ENCODE assay signal across 9 cellular contexts in the genomic region with DNA sequence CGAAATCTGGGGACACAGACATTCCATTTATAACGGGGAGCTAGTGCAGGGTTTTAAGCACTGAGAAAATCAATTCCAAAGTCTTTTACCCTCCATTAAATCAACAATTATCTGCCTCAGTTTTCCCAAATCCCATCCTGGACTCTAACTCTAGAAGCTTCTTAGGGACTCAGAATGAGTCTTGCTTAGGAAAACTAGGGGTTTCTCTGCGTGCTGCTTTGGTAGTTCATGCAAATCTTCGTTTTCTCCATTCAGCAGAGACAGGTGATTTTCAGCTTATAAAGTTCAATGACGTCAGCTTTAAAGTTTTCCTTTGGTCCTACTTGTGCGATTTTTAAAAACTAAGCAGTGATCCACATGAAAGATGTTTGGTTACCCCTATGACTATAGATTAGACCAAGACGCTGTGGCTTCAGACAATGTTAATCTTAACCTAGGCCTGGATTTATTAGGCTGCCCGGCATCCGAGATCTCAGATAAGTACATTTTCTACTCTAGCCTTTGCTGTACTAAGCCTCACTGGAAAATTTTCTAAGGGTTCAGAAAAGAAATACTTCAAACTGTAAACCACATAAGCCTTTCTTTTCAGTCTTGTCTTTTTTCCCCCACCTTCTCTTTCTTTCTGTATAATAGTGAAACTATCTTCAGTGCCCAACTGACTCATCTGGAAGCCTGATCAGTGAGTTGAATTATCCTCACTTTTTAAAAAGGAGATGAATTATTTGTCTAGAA.
DNase-seq lines count a peak whose midpoint lies in the region; ATAC-seq and TF ChIP-seq lines count a peak whose summit lies in the region.
"Had no signal": no experiment of that assay in that cellular context is flagged by ENCODE, and none has a peak within 500 bp of the region (broad histone marks: within the 10 kb centered on the region; RNA-seq: fewer than 3 reads in every experiment).

No MANE protein-coding gene starts in this region.

- POLR2A ChIA-PET in PC-3 (lab: Charles Lee; ENCODE audit: unreplicated experiment), result no interaction called here

- no peaks in the 10 kb centered on the region for H3K9me3 ChIP-seq in PC-3 (ENCODE audit: low read length)
- peaks cover 0 to 4% (median 0%) of the 10 kb centered on the region in 4 donors for H3K9me3 ChIP-seq in esophagus muscularis mucosa

- no peaks in the 10 kb centered on the region for H3K36me3 ChIP-seq in PC-3 (ENCODE audit: low read depth, low read length)
- H3K36me3 ChIP-seq in esophagus muscularis mucosa, result no peaks in the 10 kb centered on the region

- WGBS in esophagus muscularis mucosa, result 86% methylated on average over 9 of the region's 9 CpGs

- TF ChIP-seq CTCF in PC-3 (conservative IDR thresholded peaks at IDR 0.05; ENCODE audit: low read depth, low read length), result no peak
- TF ChIP-seq CTCF in esophagus muscularis mucosa (IDR thresholded peaks at IDR 0.05), result no peak

- H3K79me2 ChIP-seq in PC-3 (ENCODE audit: low read length), result no peaks in the 10 kb centered on the region

- TF ChIP-seq POLR2A in esophagus muscularis mucosa (IDR thresholded peaks at IDR 0.05; ENCODE audit: low read depth), result no peak

- ATAC-seq in activated T-cell treated with anti-CD3 and anti-CD28 coated beads, Interleukin-2, amount 50 U/mL, for 4 hours, result peak; percentile 83 to 87
- ATAC-seq in GM21717 (IDR thresholded peaks at IDR 0.05; ENCODE audit: unreplicated experiment) (peak; percentile 62), HG03354 (IDR thresholded peaks at IDR 0.05; ENCODE audit: poor library complexity, severe bottlenecking, unreplicated experiment) (peak; percentile 75), PC-3 (no peak)
- peak; percentile 77 for ATAC-seq in stimulated activated naive CD8-positive, alpha-beta T cell treated with anti-CD3 and anti-CD28 coated beads, Interleukin-15, Interleukin-2, amounts not matched to agents 100 U/mL and 50 U/mL, for 24 hours

- H3K36me3 Mint-ChIP-seq in activated T-cell treated with anti-CD3 and anti-CD28 coated beads, Interleukin-2, amount 50 U/mL, for 4 hours (ENCODE audit: insufficient read depth), result no peaks in the 10 kb centered on the region

- intact Hi-C loops in PC-3 (cut with micrococcal nuclease) (no loop called here), esophagus muscularis mucosa (cut with DNase I) (no loop called here)

- no peaks in the 10 kb centered on the region for H3K9me3 Mint-ChIP-seq in activated T-cell treated with anti-CD3 and anti-CD28 coated beads, Interleukin-2, amount 50 U/mL, for 4 hours

- BruUV-seq in PC-3 (replicated peaks; lab: Mats Ljungman, UMichigan), result no TSS peak

- H3K4me3 Mint-ChIP-seq in activated T-cell treated with anti-CD3 and anti-CD28 coated beads, Interleukin-2, amount 50 U/mL, for 4 hours, result peak overlapping the region; percentile 58

- no peak overlapping the region for H2AFZ ChIP-seq in PC-3 (ENCODE audit: low read length)

- no peak overlapping the region for H3K9ac ChIP-seq in PC-3 (ENCODE audit: low read length)

- TF ChIP-seq EP300 in esophagus muscularis mucosa (IDR thresholded peaks at IDR 0.05), result no peak

- no peak for DNase-seq in activated T-cell treated with anti-CD3 and anti-CD28 coated beads, Interleukin-2, amount 50 U/mL, for 4 hours
- DNase-seq in activated T-cell treated with anti-CD3 and anti-CD28 coated beads, Interleukin-2, amount 50 U/mL, for 1 hour, result no peak
- DNase-seq in stimulated activated naive CD8-positive, alpha-beta T cell treated with anti-CD3 and anti-CD28 coated beads, Interleukin-15, Interleukin-2, amounts not matched to agents 100 U/mL and 50 U/mL, for 24 hours, result no peak
- DNase-seq in PC-3 (no peak), KG1 (lab: John Stamatoyannopoulos, UW) (no peak), esophagus muscularis mucosa (ENCODE audit: extremely low spot score) (no peak)
- DNase-seq: SIG-M5 had no signal

- H3K9me2 ChIP-seq in PC-3 (replicated peaks; ENCODE audit: low read length), result no peaks in the 10 kb centered on the region

- H3F3A ChIP-seq in PC-3 (ENCODE audit: low read length, unreplicated experiment), result no peaks in the 10 kb centered on the region

- no peak overlapping the region for H3K4me2 ChIP-seq in PC-3 (ENCODE audit: low read length)

- CTCF ChIA-PET in PC-3 (lab: Charles Lee), result no interaction called here

- H3K27ac ChIP-seq in PC-3 (ENCODE audit: low read length) (no peak overlapping the region), esophagus muscularis mucosa (replicated peaks in 1 of 4) (no peak overlapping the region)

- H3K4me1 ChIP-seq in PC-3 (ENCODE audit: insufficient read depth, low read length) (no peaks in the 10 kb centered on the region), esophagus muscularis mucosa (peaks cover 0 to 4% (median 0%) of the 10 kb centered on the region in 4 donors)

- H3K4me3 ChIP-seq in PC-3 (ENCODE audit: low read length) (no peak overlapping the region), esophagus muscularis mucosa (no peak overlapping the region)

- H4K20me1 ChIP-seq in PC-3 (ENCODE audit: low read length), result no peaks in the 10 kb centered on the region

- no peaks in the 10 kb centered on the region for H3K27me3 Mint-ChIP-seq in activated T-cell treated with anti-CD3 and anti-CD28 coated beads, Interleukin-2, amount 50 U/mL, for 4 hours (ENCODE audit: low read depth)

- H3K27me3 ChIP-seq in PC-3 (ENCODE audit: low read length) (no peaks in the 10 kb centered on the region), esophagus muscularis mucosa (no peaks in the 10 kb centered on the region)

- H3K4me1 Mint-ChIP-seq in activated T-cell treated with anti-CD3 and anti-CD28 coated beads, Interleukin-2, amount 50 U/mL, for 4 hours (ENCODE audit: low read depth), result peaks cover 31% of the 10 kb centered on the region
